In genomic region chr13:28527629-28528028, GRCh38 we compare ENCODE assay signal across 16 cellular contexts. TPM values are rescaled to one million over a fixed set of nuclear protein-coding genes. Genes with fewer than 3 reads are reported as not detected.
DNase-seq lines count a peak whose midpoint lies in the region; ATAC-seq, FAIRE-seq and TF ChIP-seq lines count a peak whose summit lies in the region.
"Had no signal": no experiment of that assay in that cellular context is flagged by ENCODE, and none has a peak within 500 bp of the region (broad histone marks: within the 10 kb centered on the region; RNA-seq: fewer than 3 reads in every experiment).

No MANE protein-coding gene starts in this region.

- H3K4me3 ChIP-seq in H1 (ENCODE audit: extremely low read depth in 1 of 4, insufficient read depth in 2 of 4, low read depth in 3 of 4, low read length in 4 of 4) = no peak overlapping the region
- no peak overlapping the region for H3K4me3 ChIP-seq in upper lobe of right lung
- H3K4me3 ChIP-seq: cardiac muscle cell, HAP-1, SJSA1 had no signal

- H2BK20ac ChIP-seq in H1 (ENCODE audit: low read length) = no peak overlapping the region

- H4K91ac ChIP-seq in H1 (replicated peaks; ENCODE audit: insufficient read length, low read length) = no peak overlapping the region

- CTCF ChIA-PET in H1 (lab: Charles Lee; ENCODE audit: partially characterized antibody) = interaction anchor here (0.6 to 1.4 kb wide), 4 partner anchors 10 to 116 kb away, joined by 3 to 4 read pairs (median 4); no protein-coding TSS in a partner anchor

- no peak overlapping the region for H3K23ac ChIP-seq in H1 (ENCODE audit: insufficient read length)

- H3K27me3 ChIP-seq in H1 (replicated peaks in 1 of 4; ENCODE audit: control insufficient read depth in 3 of 4, extremely low read depth in 1 of 4, insufficient read depth in 3 of 4, low read length in 3 of 4) (peaks cover 0 to 4% (median under 1%) of the 10 kb centered on the region in 4 experiments; a peak in 4 of 7 replicates), upper lobe of right lung (peaks cover 26% of the 10 kb centered on the region)
- H3K27me3 ChIP-seq: SJSA1 had no signal

- in situ Hi-C loops in GM13977 (cut with MboI; ENCODE audit: low pct_unique_long_range_greater_than_20kb, low sequenced_read_pairs, unreplicated experiment) = no loop called here

- 87% methylated on average over 13 of the region's 13 CpGs; no CpG with 5 or more reads in 1 of the 2 experiments for WGBS in H1 (ENCODE audit: extremely low coverage in 1 of 2, insufficient coverage in 1 of 2, insufficient read length in 1 of 2, insufficient replicate concordance in 2 of 2, low coverage in 1 of 2, low lambda C conversion rate in 2 of 2, missing lambda C conversion rate in 1 of 2), 2 experiments

- no peak for TF ChIP-seq POLR2A in H1 (IDR thresholded peaks at IDR 0.05; ENCODE audit: control extremely low read depth in 1 of 2, low read depth in 2 of 2, low read length in 2 of 2)

- no peak overlapping the region for H4K5ac ChIP-seq in H1 (ENCODE audit: insufficient read length, low read depth, low read length)

- peaks cover 11% of the 10 kb centered on the region for H3K23me2 ChIP-seq in H1 (ENCODE audit: low read depth, low read length)

- no peak overlapping the region for H3K9ac ChIP-seq in H1 (replicated peaks in 1 of 4; ENCODE audit: extremely low read depth in 1 of 4, low read depth in 3 of 4, low read length in 3 of 4)

- peak overlapping the region; percentile 9; the same call in 1 of the 2 replicates for H3K18ac ChIP-seq in H1 (ENCODE audit: extremely low read depth, low read length)

- H3K4me1 ChIP-seq in H1 (replicated peaks in 1 of 4; ENCODE audit: control insufficient read depth in 3 of 4, insufficient read depth in 4 of 4, low read length in 3 of 4) (peaks cover 8 to 16% (median 13%) of the 10 kb centered on the region in 4 experiments), upper lobe of right lung (peaks cover 8% of the 10 kb centered on the region)

- H3K79me1 ChIP-seq in H1 (ENCODE audit: low read depth, low read length) = no peaks in the 10 kb centered on the region

- intact Hi-C loops in upper lobe of right lung (cut with DNase I) = no loop called here

- H2BK120ac ChIP-seq in H1 (replicated peaks; ENCODE audit: low read depth, low read length) = no peak overlapping the region

- H2BK12ac ChIP-seq in H1 (ENCODE audit: low read depth, low read length) = no peak overlapping the region

- no peak overlapping the region for H2AK5ac ChIP-seq in H1 (ENCODE audit: low read depth, low read length)

- H3K9me3 Mint-ChIP-seq in stimulated activated naive CD8-positive, alpha-beta T cell treated with anti-CD3 and anti-CD28 coated beads, Interleukin-15, Interleukin-2, amounts not matched to agents 100 ng/mL and 50 ng/mL, for 24 hours = no peaks in the 10 kb centered on the region
- H3K9me3 Mint-ChIP-seq in stimulated activated naive CD8-positive, alpha-beta T cell treated with anti-CD3 and anti-CD28 coated beads, Interleukin-15, amount 100 ng/mL, for 72 hours = no peaks in the 10 kb centered on the region
- H3K9me3 Mint-ChIP-seq: activated naive CD4-positive, alpha-beta T cell treated with anti-CD3 and anti-CD28 coated beads, Interleukin-2, amount 50 U/mL, for 72 hours; mesothelial cell of epicardium had no signal

- H3K4me2 ChIP-seq in H1 (ENCODE audit: insufficient read depth in 1 of 2, low read depth in 2 of 2, low read length in 2 of 2) = no peak overlapping the region

- no peak overlapping the region for H3K56ac ChIP-seq in H1 (replicated peaks; ENCODE audit: insufficient read length, low read depth, low read length)

- H3K27ac Mint-ChIP-seq in stimulated activated naive CD8-positive, alpha-beta T cell treated with anti-CD3 and anti-CD28 coated beads, Interleukin-15, Interleukin-2, amounts not matched to agents 100 ng/mL and 50 ng/mL, for 24 hours = no peak overlapping the region
- H3K27ac Mint-ChIP-seq in stimulated activated naive CD8-positive, alpha-beta T cell treated with anti-CD3 and anti-CD28 coated beads, Interleukin-15, amount 100 ng/mL, for 72 hours = no peak overlapping the region
- H3K27ac Mint-ChIP-seq: activated naive CD4-positive, alpha-beta T cell treated with anti-CD3 and anti-CD28 coated beads, Interleukin-2, amount 50 U/mL, for 72 hours; mesothelial cell of epicardium had no signal

- peak overlapping the region; percentile 25 for H3K4me3 Mint-ChIP-seq in stimulated activated naive CD8-positive, alpha-beta T cell treated with anti-CD3 and anti-CD28 coated beads, Interleukin-15, Interleukin-2, amounts not matched to agents 100 ng/mL and 50 ng/mL, for 24 hours
- no peak overlapping the region for H3K4me3 Mint-ChIP-seq in stimulated activated naive CD8-positive, alpha-beta T cell treated with anti-CD3 and anti-CD28 coated beads, Interleukin-15, amount 100 ng/mL, for 72 hours
- H3K4me3 Mint-ChIP-seq: mesothelial cell of epicardium had no signal

- H3K27me3 Mint-ChIP-seq in stimulated activated naive CD8-positive, alpha-beta T cell treated with anti-CD3 and anti-CD28 coated beads, Interleukin-15, Interleukin-2, amounts not matched to agents 100 ng/mL and 50 ng/mL, for 24 hours = peaks cover 39% of the 10 kb centered on the region
- H3K27me3 Mint-ChIP-seq in stimulated activated naive CD8-positive, alpha-beta T cell treated with anti-CD3 and anti-CD28 coated beads, Interleukin-15, amount 100 ng/mL, for 72 hours = peaks cover 32% of the 10 kb centered on the region

- peaks cover 4% of the 10 kb centered on the region for H3K36me3 Mint-ChIP-seq in stimulated activated naive CD8-positive, alpha-beta T cell treated with anti-CD3 and anti-CD28 coated beads, Interleukin-15, Interleukin-2, amounts not matched to agents 100 ng/mL and 50 ng/mL, for 24 hours (ENCODE audit: low read depth)
- H3K36me3 Mint-ChIP-seq: activated naive CD4-positive, alpha-beta T cell treated with anti-CD3 and anti-CD28 coated beads, Interleukin-2, amount 50 U/mL, for 72 hours; mesothelial cell of epicardium had no signal

- FAIRE-seq in H1 (lab: Jason Lieb, UNC) = no peak

- TF ChIP-seq CTCF in H1 (IDR thresholded peaks at IDR 0.05; ENCODE audit: control extremely low read depth in 1 of 3, insufficient read depth in 1 of 3, low read depth in 1 of 3, low read length in 3 of 3) (no peak), upper lobe of right lung (IDR thresholded peaks at IDR 0.05) (no peak), GM13977 (IDR thresholded peaks at IDR 0.05; ENCODE audit: extremely low read depth, insufficient read depth, missing control alignments) (no peak)

- H3K79me2 ChIP-seq in H1 (ENCODE audit: control insufficient read depth in 1 of 2, insufficient read depth in 2 of 2, low read length in 2 of 2) = no peaks in the 10 kb centered on the region; a peak in 1 of 4 replicates

- H3K36me3 ChIP-seq in H1 (ENCODE audit: control insufficient read depth in 2 of 4, insufficient read depth in 4 of 4, low read length in 3 of 4) (no peaks in the 10 kb centered on the region), upper lobe of right lung (no peaks in the 10 kb centered on the region)
- H3K36me3 ChIP-seq: cardiac muscle cell, HAP-1, SJSA1 had no signal

- H2BK5ac ChIP-seq in H1 (ENCODE audit: low read depth, low read length) = no peak overlapping the region

- no peak overlapping the region for H2BK15ac ChIP-seq in H1 (ENCODE audit: low read length)

- H3K9me3 ChIP-seq in H1 (ENCODE audit: insufficient read depth in 2 of 2, low read depth in 1 of 2, low read length in 1 of 2) (no peaks in the 10 kb centered on the region), upper lobe of right lung (no peaks in the 10 kb centered on the region)
- H3K9me3 ChIP-seq: HAP-1, SJSA1 had no signal

- H3K4me1 Mint-ChIP-seq in stimulated activated naive CD8-positive, alpha-beta T cell treated with anti-CD3 and anti-CD28 coated beads, Interleukin-15, Interleukin-2, amounts not matched to agents 100 ng/mL and 50 ng/mL, for 24 hours (ENCODE audit: low read depth) = peaks cover 32% of the 10 kb centered on the region
- no peaks in the 10 kb centered on the region for H3K4me1 Mint-ChIP-seq in stimulated activated naive CD8-positive, alpha-beta T cell treated with anti-CD3 and anti-CD28 coated beads, Interleukin-15, amount 100 ng/mL, for 72 hours
- H3K4me1 Mint-ChIP-seq: mesothelial cell of epicardium had no signal

- H3K27ac ChIP-seq in H1 (ENCODE audit: low read depth, low read length) = no peak overlapping the region
- no peak overlapping the region for H3K27ac ChIP-seq in upper lobe of right lung
- H3K27ac ChIP-seq: cardiac muscle cell, foreskin keratinocyte, SJSA1, VCaP had no signal

- no peak overlapping the region for H4K8ac ChIP-seq in H1 (ENCODE audit: extremely low read depth, insufficient read depth, low read length)

- TF ChIP-seq EP300 in H1 (IDR thresholded peaks at IDR 0.05; ENCODE audit: borderline replicate concordance in 1 of 2, low read depth in 2 of 2, low read length in 2 of 2) = no peak

- H3K14ac ChIP-seq in H1 (ENCODE audit: insufficient read length) = no peak overlapping the region

- peaks cover 0 to 3% of the 10 kb centered on the region in 2 experiments for H4K20me1 ChIP-seq in H1 (replicated peaks in 1 of 2; ENCODE audit: control insufficient read depth in 1 of 2, insufficient read depth in 2 of 2, low read length in 2 of 2)

- H2AFZ ChIP-seq in H1 (ENCODE audit: low read length) = no peak overlapping the region

- no peak for ATAC-seq in stimulated activated naive CD8-positive, alpha-beta T cell treated with anti-CD3 and anti-CD28 coated beads, Interleukin-15, amount 100 ng/mL, for 72 hours
- ATAC-seq in upper lobe of right lung (peak; percentile 60), GM21528 (IDR thresholded peaks at IDR 0.05; ENCODE audit: low FRiP score, unreplicated experiment) (no peak), HG03342 (IDR thresholded peaks at IDR 0.05; ENCODE audit: unreplicated experiment) (no peak)
- ATAC-seq: activated naive CD4-positive, alpha-beta T cell treated with anti-CD3 and anti-CD28 coated beads, Interleukin-2, amount 50 U/mL, for 72 hours; foreskin keratinocyte had no signal

- H3K4ac ChIP-seq in H1 (replicated peaks; ENCODE audit: insufficient read length, low read depth, low read length) = peak overlapping the region; percentile 9

- DNase-seq in stimulated activated naive CD8-positive, alpha-beta T cell treated with anti-CD3 and anti-CD28 coated beads, Interleukin-15, amount 100 ng/mL, for 72 hours = no peak
- DNase-seq in NOMO-1 treated with dmso at 0.1 percent for 144 hours (lab: John Stamatoyannopoulos, UW; ENCODE audit: unreplicated experiment) (peak; percentile 93), H1 (ENCODE audit: low read depth in 1 of 2, low spot score in 2 of 2) (no peak), upper lobe of right lung (peak; percentile 69), GM13977 (ENCODE audit: low spot score) (no peak)
- DNase-seq: foreskin keratinocyte had no signal

- POLR2A ChIA-PET in H1 (lab: Charles Lee; ENCODE audit: partially characterized antibody) = interaction anchor here (0.6 to 1.1 kb wide), 2 partner anchors 23 to 98 kb away, joined by 3 read pairs; no protein-coding TSS in a partner anchor

- TF ChIP-seq RAD21 in H1 (IDR thresholded peaks at IDR 0.05 in 1 of 2, conservative IDR thresholded peaks at IDR 0.05 in 1 of 2; ENCODE audit: low read depth in 2 of 2, low read length in 2 of 2) = no peak

RNA-seq across cellular contexts. Expression of gene FLT1, which starts 32.7 kb away (rescaled TPM):
- total RNA-seq in H1 (2021; fragmentation: NEBNext Ultra II Directional; extraction: Animal tissue kit (Norgen Biotek cat#: 25700)) = 82.1 and 90.2 TPM in 2 replicates
- polyA plus RNA-seq in H1 (2011; rRNA removed) = 19.7 and 25.3 TPM in 2 replicates
- polyA plus RNA-seq in H1 (2011; cell fraction: cytosol; rRNA removed) = 23.1 TPM
- polyA plus RNA-seq in H1 (2011; cell fraction: nucleus; rRNA removed) = 64.4 TPM
- polyA plus RNA-seq in H1 (2012, experiment 1 of 2) = 31.7 to 56.7 TPM (median 41.7 TPM) in 4 replicates
- 3.4 TPM for polyA plus RNA-seq in H1 (2012, experiment 2 of 2)
- 79.6 TPM for polyA plus RNA-seq in H1 (2013, experiment 1 of 2)
- 76.6 TPM for polyA plus RNA-seq in H1 (2013, experiment 2 of 2)
- polyA minus RNA-seq in H1 (2011; rRNA and poly(A)+ RNA removed) = 73.4 and 80.6 TPM in 2 replicates
- 41.2 TPM for polyA minus RNA-seq in H1 (2011; cell fraction: cytosol; rRNA and poly(A)+ RNA removed)
- 70.9 TPM for polyA minus RNA-seq in H1 (2011; cell fraction: nucleus; rRNA and poly(A)+ RNA removed)
- 72.4 TPM for total RNA-seq in upper lobe of right lung
- total RNA-seq: foreskin keratinocyte, osteoblast had no signal
- polyA plus RNA-seq: foreskin keratinocyte had no signal

Comparison
In these comparisons a context has a peak if more than half of its experiments do, and no peak if none do; other contexts are left out.
1. DNase-seq: peak in NOMO-1 treated with dmso at 0.1 percent for 144 hours (single experiment) and upper lobe of right lung (single experiment); none in stimulated activated naive CD8-positive, alpha-beta T cell treated with anti-CD3 and anti-CD28 coated beads, Interleukin-15, amount 100 ng/mL, for 72 hours (0 of 2), H1 (0 of 2) and GM13977 (single experiment).